Comparison of ENCODE assay signal across 8 cellular contexts in the genomic region with DNA sequence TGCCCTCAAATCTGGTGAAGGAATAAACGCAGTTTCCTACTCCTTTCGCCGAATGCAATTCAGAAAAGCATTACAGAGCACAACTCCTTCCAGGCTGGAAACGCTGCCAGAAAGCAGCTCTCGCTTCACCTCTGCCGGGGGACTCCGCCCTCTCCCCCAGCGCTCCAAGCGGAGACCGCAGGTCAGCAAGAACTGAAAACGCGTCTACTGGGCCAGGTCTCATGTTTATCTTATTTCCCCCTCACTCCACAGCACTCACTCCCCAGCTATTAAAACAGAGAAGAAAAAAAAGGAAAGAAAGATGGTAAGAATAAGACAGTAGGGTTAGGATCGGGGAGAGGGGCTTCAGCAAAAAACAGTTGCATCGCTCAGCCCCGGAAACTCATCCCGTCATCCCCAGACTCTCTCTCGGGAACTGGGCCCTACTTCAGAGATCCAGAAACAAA. TPM values are rescaled to one million over a fixed set of nuclear protein-coding genes. Genes with fewer than 3 reads are reported as not detected.
DNase-seq lines count a peak whose midpoint lies in the region; TF ChIP-seq lines count a peak whose summit lies in the region.

No MANE protein-coding gene starts in this region.

- H3K9me2 ChIP-seq in GM23248 (ENCODE audit: insufficient read depth) (no peaks in the 10 kb centered on the region), neural cell (ENCODE audit: insufficient read depth, low read length) (no peaks in the 10 kb centered on the region)

- DNase-seq in DMS114 treated with DMSO at 0.1 percent for 48 hours (lab: John Stamatoyannopoulos, UW; ENCODE audit: unreplicated experiment), result peak; percentile 69
- peak; percentile 88 for DNase-seq in GM23248
- DNase-seq in LNCaP clone FGC (ENCODE audit: low read depth), result peak; percentile 75
- peak; percentile 46 for DNase-seq in SHP77 treated with DMSO at 0.1 percent for 48 hours (lab: John Stamatoyannopoulos, UW)
- DNase-seq in activated gamma-delta T cell (lab: John Stamatoyannopoulos, UW), result peak; percentile 18
- DNase-seq in fibroblast of the conjunctiva (ENCODE audit: low read depth), result peak; percentile 72

- in situ Hi-C loops in GM23248 (cut with MboI), result no loop called here

- H3K4me3 ChIP-seq in GM23248 (peak overlapping the region; percentile 77), LNCaP clone FGC (ENCODE audit: low read depth, low read length) (peak overlapping the region; percentile 90), neural cell (ENCODE audit: low read length) (peak overlapping the region; percentile 85), stomach smooth muscle (ENCODE audit: low read length in 2 of 2) (peak overlapping the region; percentile 56 to 90)

- H4K20me1 ChIP-seq in GM23248 (ENCODE audit: insufficient read depth) (no peaks in the 10 kb centered on the region), neural cell (ENCODE audit: insufficient read depth) (no peaks in the 10 kb centered on the region)

- no peak for TF ChIP-seq CTCF in LNCaP clone FGC (IDR thresholded peaks at IDR 0.05; ENCODE audit: control insufficient read depth, extremely low read depth, insufficient read depth)
- no peak for TF ChIP-seq CTCF in neural cell (IDR thresholded peaks at IDR 0.05; ENCODE audit: poor library complexity, severe bottlenecking)

- peaks cover 11% of the 10 kb centered on the region for H3K4me1 ChIP-seq in GM23248 (ENCODE audit: insufficient read depth)
- H3K4me1 ChIP-seq in stomach smooth muscle (ENCODE audit: control insufficient read depth, insufficient read depth, low read length), result peaks cover 17% of the 10 kb centered on the region

- H3K27me3 ChIP-seq in GM23248 (replicated peaks; ENCODE audit: insufficient read depth) (no peaks in the 10 kb centered on the region), neural cell (ENCODE audit: insufficient read depth, low read depth, low read length) (no peaks in the 10 kb centered on the region), stomach smooth muscle (ENCODE audit: control insufficient read depth in 1 of 2, insufficient read depth in 2 of 2, low read length in 2 of 2) (no peaks in the 10 kb centered on the region)

- H3K36me3 ChIP-seq in GM23248 (ENCODE audit: low read depth), result 0 out of 2 replicates have a peak, but pooled peaks cover 4% of the 10 kb centered on the region
- H3K36me3 ChIP-seq in neural cell (ENCODE audit: insufficient read depth, low read length), result no peaks in the 10 kb centered on the region
- no peaks in the 10 kb centered on the region for H3K36me3 ChIP-seq in stomach smooth muscle (ENCODE audit: control insufficient read depth in 2 of 2, insufficient read depth in 2 of 2, low read length in 2 of 2)

- TF ChIP-seq EP300 in neural cell (conservative IDR thresholded peaks at IDR 0.05; ENCODE audit: poor library complexity, severe bottlenecking), result no peak

- H3K27ac ChIP-seq in GM23248, result peak overlapping the region; percentile 92
- peak overlapping the region; percentile 97 for H3K27ac ChIP-seq in neural cell (ENCODE audit: low read length)
- peak overlapping the region; percentile 98 for H3K27ac ChIP-seq in stomach smooth muscle (ENCODE audit: low read length)

- H3F3A ChIP-seq in GM23248 (ENCODE audit: insufficient read depth), result peaks cover 24% of the 10 kb centered on the region
- peaks cover 7% of the 10 kb centered on the region for H3F3A ChIP-seq in neural cell (ENCODE audit: insufficient read depth, low read length, poor library complexity, severe bottlenecking)

- H3K9ac ChIP-seq in GM23248 (peak overlapping the region; percentile 94), neural cell (ENCODE audit: low read length) (peak overlapping the region; percentile 92), stomach smooth muscle (ENCODE audit: low read length in 2 of 2) (peak overlapping the region; percentile 94 to 96)

- no peak for TF ChIP-seq RAD21 in neural cell (conservative IDR thresholded peaks at IDR 0.05)

- H2AFZ ChIP-seq in GM23248 (peak overlapping the region; percentile 94), neural cell (ENCODE audit: low read depth, low read length) (peak overlapping the region; percentile 83)

- WGBS in GM23248 (ENCODE audit: low coverage in 1 of 2, low lambda C conversion rate in 2 of 2, missing lambda C conversion rate in 2 of 2), 2 experiments, result 3% methylated on average over 17 of the region's 17 CpGs

- H3K79me2 ChIP-seq in GM23248 (ENCODE audit: insufficient read depth) (peaks cover 37% of the 10 kb centered on the region), neural cell (replicated peaks; ENCODE audit: insufficient read depth, low read length) (peaks cover 10% of the 10 kb centered on the region)

- peak overlapping the region; percentile 95 for H3K4me2 ChIP-seq in GM23248 (ENCODE audit: unreplicated experiment)
- H3K4me2 ChIP-seq in neural cell (ENCODE audit: low read length), result peak overlapping the region; percentile 71

- no peaks in the 10 kb centered on the region for H3K9me3 ChIP-seq in GM23248 (ENCODE audit: low read depth)
- no peaks in the 10 kb centered on the region for H3K9me3 ChIP-seq in neural cell (ENCODE audit: low read length)
- H3K9me3 ChIP-seq in stomach smooth muscle (ENCODE audit: control insufficient read depth in 2 of 2, low read length in 2 of 2), result no peaks in the 10 kb centered on the region

TF ChIP-seq in neural cell, 6 proteins besides CTCF, POLR2A, EP300 and RAD21:
- no peak for TF ChIP-seq MXI1 (conservative IDR thresholded peaks at IDR 0.05; ENCODE audit: poor library complexity, severe bottlenecking)
- TF ChIP-seq TAF1 (IDR thresholded peaks at IDR 0.05; ENCODE audit: low read depth), result peak; percentile 85
- peak; percentile 58 for TF ChIP-seq POLR2AphosphoS5 (IDR thresholded peaks at IDR 0.05)
- TF ChIP-seq SMC3 (conservative IDR thresholded peaks at IDR 0.05; ENCODE audit: poor library complexity), result no peak
- no peak for TF ChIP-seq EZH2 (IDR thresholded peaks at IDR 0.05; ENCODE audit: borderline replicate concordance, insufficient read depth, low read length, poor library complexity, severe bottlenecking)
- TF ChIP-seq, protein P1, sequence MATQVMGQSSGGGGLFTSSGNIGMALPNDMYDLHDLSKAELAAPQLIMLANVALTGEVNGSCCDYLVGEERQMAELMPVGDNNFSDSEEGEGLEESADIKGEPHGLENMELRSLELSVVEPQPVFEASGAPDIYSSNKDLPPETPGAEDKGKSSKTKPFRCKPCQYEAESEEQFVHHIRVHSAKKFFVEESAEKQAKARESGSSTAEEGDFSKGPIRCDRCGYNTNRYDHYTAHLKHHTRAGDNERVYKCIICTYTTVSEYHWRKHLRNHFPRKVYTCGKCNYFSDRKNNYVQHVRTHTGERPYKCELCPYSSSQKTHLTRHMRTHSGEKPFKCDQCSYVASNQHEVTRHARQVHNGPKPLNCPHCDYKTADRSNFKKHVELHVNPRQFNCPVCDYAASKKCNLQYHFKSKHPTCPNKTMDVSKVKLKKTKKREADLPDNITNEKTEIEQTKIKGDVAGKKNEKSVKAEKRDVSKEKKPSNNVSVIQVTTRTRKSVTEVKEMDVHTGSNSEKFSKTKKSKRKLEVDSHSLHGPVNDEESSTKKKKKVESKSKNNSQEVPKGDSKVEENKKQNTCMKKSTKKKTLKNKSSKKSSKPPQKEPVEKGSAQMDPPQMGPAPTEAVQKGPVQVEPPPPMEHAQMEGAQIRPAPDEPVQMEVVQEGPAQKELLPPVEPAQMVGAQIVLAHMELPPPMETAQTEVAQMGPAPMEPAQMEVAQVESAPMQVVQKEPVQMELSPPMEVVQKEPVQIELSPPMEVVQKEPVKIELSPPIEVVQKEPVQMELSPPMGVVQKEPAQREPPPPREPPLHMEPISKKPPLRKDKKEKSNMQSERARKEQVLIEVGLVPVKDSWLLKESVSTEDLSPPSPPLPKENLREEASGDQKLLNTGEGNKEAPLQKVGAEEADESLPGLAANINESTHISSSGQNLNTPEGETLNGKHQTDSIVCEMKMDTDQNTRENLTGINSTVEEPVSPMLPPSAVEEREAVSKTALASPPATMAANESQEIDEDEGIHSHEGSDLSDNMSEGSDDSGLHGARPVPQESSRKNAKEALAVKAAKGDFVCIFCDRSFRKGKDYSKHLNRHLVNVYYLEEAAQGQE (IDR thresholded peaks at IDR 0.05; ENCODE audit: borderline replicate concordance), result no peak

RNA-seq across cellular contexts. Expression of a gene that starts 0.8 kb away (rescaled TPM):
- total RNA-seq in GM23248 (2014; rRNA removed; shearing (Covaris generic)), result 11.4 and 13.8 TPM in 2 replicates
- polyA plus RNA-seq in GM23248 (2016; fragmentation: Nextera tagmentation; extraction: Ambion mirVana), result 21.7 and 25.8 TPM in 2 replicates
- 43.8 and 61.6 TPM in 2 replicates for polyA plus RNA-seq in neural cell
- polyA minus RNA-seq in neural cell, result 79.1 and 90.5 TPM in 2 replicates

Comparison
In these comparisons a context has a peak if more than half of its experiments do, and no peak if none do; other contexts are left out.
1. Peak in every context shown above with its lines: DNase-seq, H3K4me3 ChIP-seq and H3K27ac ChIP-seq.
2. DNase-seq: peak in every context shown above with its lines; median percentile 88 in GM23248; 75 in LNCaP clone FGC; 72 in fibroblast of the conjunctiva; 69 in DMS114 treated with DMSO at 0.1 percent for 48 hours; 46 in SHP77 treated with DMSO at 0.1 percent for 48 hours; 18 in activated gamma-delta T cell.